Comparison of ENCODE assay signal across 8 cellular contexts in genomic region chr16:70800306-70800705, GRCh38. TPM values are rescaled to one million over a fixed set of nuclear protein-coding genes. Genes with fewer than 3 reads are reported as not detected.
DNase-seq lines count a peak whose midpoint lies in the region; ATAC-seq and TF ChIP-seq lines count a peak whose summit lies in the region.

No MANE protein-coding gene starts in this region.

- peak overlapping the region; percentile 94 to 97 (median 96) for H3K4me3 Mint-ChIP-seq in CD4-positive, CD25-positive, alpha-beta regulatory T cell

- H3K27me3 ChIP-seq in CD4-positive, CD25-positive, alpha-beta regulatory T cell (ENCODE audit: control insufficient read depth, insufficient read depth, low read length), result peaks cover 3% of the 10 kb centered on the region
- peaks cover 24% of the 10 kb centered on the region; the same call in 1 of the 2 replicates for H3K27me3 ChIP-seq in HUES64 (ENCODE audit: insufficient read depth, low read length)
- H3K27me3 ChIP-seq in brain microvascular endothelial cell (replicated peaks), result no peaks in the 10 kb centered on the region

- peak overlapping the region; percentile 90 to 96 (median 92) for H3K27ac Mint-ChIP-seq in CD4-positive, CD25-positive, alpha-beta regulatory T cell

- H3K9ac ChIP-seq in HUES64 (ENCODE audit: low read depth, low read length), result peak overlapping the region; percentile 94

- H3K4me3 ChIP-seq in CD4-positive, CD25-positive, alpha-beta regulatory T cell (ENCODE audit: low read depth, low read length), result peak overlapping the region; percentile 92
- H3K4me3 ChIP-seq in HUES64 (ENCODE audit: low read length) (peak overlapping the region; percentile 97), brain microvascular endothelial cell (ENCODE audit: low read depth, low read length) (peak overlapping the region; percentile 96), mesodermal cell (ENCODE audit: extremely low read depth, insufficient read depth, low read length, poor library complexity, severe bottlenecking) (peak overlapping the region; percentile 85)

- peak overlapping the region; percentile 82 for H3K27ac ChIP-seq in CD4-positive, CD25-positive, alpha-beta regulatory T cell (ENCODE audit: insufficient read depth, low read length, poor library complexity, severe bottlenecking)
- H3K27ac ChIP-seq in HUES64 (ENCODE audit: low read depth, low read length) (peak overlapping the region; percentile 74), brain microvascular endothelial cell (peak overlapping the region; percentile 90), mesodermal cell (ENCODE audit: low read depth, low read length, severe bottlenecking) (no peak overlapping the region)

- DNase-seq in CD4-positive, CD25-positive, alpha-beta regulatory T cell, result peak in 1 of 3 donors; percentile 24
- no peak for DNase-seq in brain microvascular endothelial cell
- DNase-seq in GM03348 (ENCODE audit: low spot score), result no peak
- DNase-seq in foreskin melanocyte, result no peak
- no peak for DNase-seq in NCI-H2029 (lab: John Stamatoyannopoulos, UW)

- H3K27me3 Mint-ChIP-seq in CD4-positive, CD25-positive, alpha-beta regulatory T cell, result peaks cover 12% of the 10 kb centered on the region

- TF ChIP-seq CTCF in brain microvascular endothelial cell (IDR thresholded peaks at IDR 0.05; ENCODE audit: low read depth, low read length, missing control alignments), result no peak

- no peak for ATAC-seq in CD4-positive, CD25-positive, alpha-beta regulatory T cell (ENCODE audit: low read depth in 2 of 2)
- no peak for ATAC-seq in GM18909 (IDR thresholded peaks at IDR 0.05; ENCODE audit: poor library complexity, unreplicated experiment)

- no peaks in the 10 kb centered on the region for H3K9me3 ChIP-seq in CD4-positive, CD25-positive, alpha-beta regulatory T cell (ENCODE audit: control insufficient read depth in 2 of 2, low read length in 2 of 2)
- no peaks in the 10 kb centered on the region for H3K9me3 ChIP-seq in HUES64 (ENCODE audit: insufficient read depth, low read depth, low read length)
- peaks cover 5% of the 10 kb centered on the region for H3K9me3 ChIP-seq in mesodermal cell (ENCODE audit: control insufficient read depth, low read length)

- in situ Hi-C loops in brain microvascular endothelial cell (cut with HindIII; ENCODE audit: low pct_ligation_motif_present, low sequenced_read_pairs), result no loop called here

- peaks cover 17% of the 10 kb centered on the region for H3K36me3 ChIP-seq in CD4-positive, CD25-positive, alpha-beta regulatory T cell (ENCODE audit: control insufficient read depth, insufficient read depth, low read length)
- peaks cover 14% of the 10 kb centered on the region; the same call in 1 of the 2 replicates for H3K36me3 ChIP-seq in HUES64 (ENCODE audit: insufficient read depth, low read length)
- peaks cover 5% of the 10 kb centered on the region for H3K36me3 ChIP-seq in brain microvascular endothelial cell (replicated peaks)
- H3K36me3 ChIP-seq in mesodermal cell (ENCODE audit: control insufficient read depth, insufficient read depth, low read length), result peaks cover 20% of the 10 kb centered on the region

- H3K36me3 Mint-ChIP-seq in CD4-positive, CD25-positive, alpha-beta regulatory T cell, result peaks cover 5% of the 10 kb centered on the region

- H3K9me3 Mint-ChIP-seq in CD4-positive, CD25-positive, alpha-beta regulatory T cell, result peaks cover 0 to 5% (median 0%) of the 10 kb centered on the region in 7 donors

- H3K4me1 ChIP-seq in CD4-positive, CD25-positive, alpha-beta regulatory T cell (ENCODE audit: control insufficient read depth, insufficient read depth, low read length, poor library complexity, severe bottlenecking), result peaks cover 22% of the 10 kb centered on the region
- H3K4me1 ChIP-seq in HUES64 (ENCODE audit: insufficient read depth, low read length) (peaks cover 14% of the 10 kb centered on the region), mesodermal cell (ENCODE audit: control insufficient read depth, insufficient read depth, low read length, poor library complexity, severe bottlenecking) (peaks cover 6% of the 10 kb centered on the region)

- WGBS in HUES64, result 21% methylated on average over 7 of the region's 7 CpGs
- WGBS in mesodermal cell (ENCODE audit: insufficient coverage in 2 of 2), 2 experiments, result 19 to 31% methylated on average over 5 to 7 of the region's 7 CpGs

- H3K4me1 Mint-ChIP-seq in CD4-positive, CD25-positive, alpha-beta regulatory T cell, result peaks cover 12 to 42% (median 31%) of the 10 kb centered on the region in 4 donors

RNA-seq across cellular contexts. Expression of gene VAC14, which starts 0.7 kb away (rescaled TPM):
- 38.8 TPM for total RNA-seq in CD4-positive, CD25-positive, alpha-beta regulatory T cell
- polyA plus RNA-seq in CD4-positive, CD25-positive, alpha-beta regulatory T cell, result 10 to 100 TPM; 27.0 to 33.6 (median 29.1) TPM
- 43.5 TPM for polyA plus RNA-seq in HUES64 (2013, experiment 1 of 2)
- 49.7 TPM for polyA plus RNA-seq in HUES64 (2013, experiment 2 of 2)
- 36.4 TPM for polyA plus RNA-seq in mesodermal cell (2013, experiment 1 of 2)
- 33.8 TPM for polyA plus RNA-seq in mesodermal cell (2013, experiment 2 of 2)
